In genomic region chr12:50533971-50534370, GRCh38 we compare ENCODE assay signal across 19 cellular contexts. TPM values are rescaled to one million over a fixed set of nuclear protein-coding genes. Genes with fewer than 3 reads are reported as not detected.
A peak's percentile ranks its signal among the peaks of the same experiment; 100 is the strongest.
DNase-seq lines count a peak whose midpoint lies in the region; ATAC-seq, FAIRE-seq and TF ChIP-seq lines count a peak whose summit lies in the region.
"Had no signal": no experiment of that assay in that cellular context is flagged by ENCODE, and none has a peak within 500 bp of the region (broad histone marks: within the 10 kb centered on the region; RNA-seq: fewer than 3 reads in every experiment).

No MANE protein-coding gene starts in this region.

- DNase-seq in CD4-positive, alpha-beta T cell = no peak
- DNase-seq in M059J (ENCODE audit: low read depth) = peak; percentile 62
- DNase-seq in endothelial cell of umbilical vein (ENCODE audit: low read depth, low spot score) = no peak
- DNase-seq in smooth muscle cell (lab: John Stamatoyannopoulos, UW; ENCODE audit: unreplicated experiment) = no peak
- no peak for DNase-seq in COLO668 (lab: John Stamatoyannopoulos, UW; ENCODE audit: unreplicated experiment)
- DNase-seq in right atrium auricular region (ENCODE audit: low spot score) = no peak
- DNase-seq: activated CD4-positive, alpha-beta T cell treated with anti-CD3 and anti-CD28 coated beads for 4 hours; activated naive CD8-positive, alpha-beta T cell treated with anti-CD3 and anti-CD28 coated beads, Interleukin-2, amount 10 ng/mL, durations not matched to agents 7 days and 5 days; caudate nucleus; NCI-H1105; NCI-H2171 treated with DMSO at 0.1 percent for 48 hours; NK-92 treated with Interleukin-12 subunit alpha and Interleukin-12 subunit beta, amount 100 ng/mL, for 24 hours; SHP77; T-helper 17 cell; thyroid gland had no signal

- H3K9me3 ChIP-seq in CD4-positive, alpha-beta T cell (ENCODE audit: control insufficient read depth, low read length) = no peaks in the 10 kb centered on the region
- no peaks in the 10 kb centered on the region for H3K9me3 ChIP-seq in endothelial cell of umbilical vein (replicated peaks; ENCODE audit: control insufficient read depth, insufficient read depth, low read length)
- H3K9me3 ChIP-seq in smooth muscle cell (replicated peaks; ENCODE audit: low read depth) = no peaks in the 10 kb centered on the region
- H3K9me3 ChIP-seq in right atrium auricular region = no peaks in the 10 kb centered on the region
- H3K9me3 ChIP-seq: gastroesophageal sphincter, thyroid gland had no signal

- H3K4me1 Mint-ChIP-seq in CD4-positive, alpha-beta T cell (ENCODE audit: low read depth) = peaks cover 33% of the 10 kb centered on the region

- H3K36me3 Mint-ChIP-seq in CD4-positive, alpha-beta T cell (ENCODE audit: low read depth) = peaks cover 28% of the 10 kb centered on the region

- CTCF ChIA-PET in CD4-positive, alpha-beta T cell (lab: Charles Lee) = interaction anchor here (1.3 kb wide), 1 partner anchor 29 kb away, joined by 3 read pairs; the partner anchor contains the start of gene DIP2B
- CTCF ChIA-PET in endothelial cell of umbilical vein (lab: Charles Lee) = interaction anchor here (0.8 to 1.2 kb wide), 2 partner anchors 42 to 104 kb away, joined by 3 read pairs; no protein-coding TSS in a partner anchor

- TF ChIP-seq POLR2A in endothelial cell of umbilical vein (IDR thresholded peaks at IDR 0.05; ENCODE audit: low read depth, low read length) = no peak

- peak; percentile 71 for FAIRE-seq in endothelial cell of umbilical vein (lab: Jason Lieb, UNC)

- H3F3A ChIP-seq in smooth muscle cell (ENCODE audit: low read depth) = peaks cover 23% of the 10 kb centered on the region

- H3K36me3 ChIP-seq in endothelial cell of umbilical vein (ENCODE audit: control insufficient read depth in 2 of 2, extremely low read depth in 1 of 2, insufficient read depth in 2 of 2, low read length in 2 of 2) (no peaks in the 10 kb centered on the region), smooth muscle cell (ENCODE audit: low read depth) (no peaks in the 10 kb centered on the region), right atrium auricular region (no peaks in the 10 kb centered on the region)
- H3K36me3 ChIP-seq: gastroesophageal sphincter, neural progenitor cell, thyroid gland had no signal

- H3K27ac ChIP-seq in CD4-positive, alpha-beta T cell (ENCODE audit: low read depth, low read length) = peak overlapping the region; percentile 74
- H3K27ac ChIP-seq in endothelial cell of umbilical vein (ENCODE audit: insufficient read depth, low read depth, low read length) (no peak overlapping the region), smooth muscle cell (ENCODE audit: low read depth) (peak overlapping the region; percentile 96), right atrium auricular region (no peak overlapping the region)
- H3K27ac ChIP-seq: neural progenitor cell had no signal

- H2AFZ ChIP-seq in endothelial cell of umbilical vein (ENCODE audit: low read depth, low read length) (no peak overlapping the region), smooth muscle cell (ENCODE audit: low read depth) (no peak overlapping the region)
- H2AFZ ChIP-seq: neural progenitor cell had no signal

- H3K4me3 ChIP-seq in endothelial cell of umbilical vein (replicated peaks in 1 of 3; ENCODE audit: insufficient read depth in 1 of 3, low read depth in 1 of 3, low read length in 3 of 3) (no peak overlapping the region), smooth muscle cell (no peak overlapping the region), right atrium auricular region (no peak overlapping the region)
- H3K4me3 ChIP-seq: gastroesophageal sphincter, neural progenitor cell, thyroid gland had no signal

- no TSS peak for BruUV-seq in endothelial cell of umbilical vein (replicated peaks; lab: Mats Ljungman, UMichigan)

- H4K20me1 ChIP-seq in endothelial cell of umbilical vein (replicated peaks; ENCODE audit: control insufficient read depth, extremely low read depth, insufficient read depth, low read length) = no peaks in the 10 kb centered on the region
- H4K20me1 ChIP-seq in smooth muscle cell (ENCODE audit: low read depth) = peaks cover 9% of the 10 kb centered on the region

- intact Hi-C loops in CD4-positive, alpha-beta T cell (cut with DNase I, micrococcal nuclease) = loop anchor here in 1 of 2 experiments (2.0 kb wide), 1 partner anchor 17 kb away; no protein-coding TSS in a partner anchor
- intact Hi-C loops in endothelial cell of umbilical vein (cut with micrococcal nuclease) = no loop called here

- no peaks in the 10 kb centered on the region for H3K27me3 ChIP-seq in CD4-positive, alpha-beta T cell (ENCODE audit: control insufficient read depth, insufficient read depth, low read length)
- H3K27me3 ChIP-seq in endothelial cell of umbilical vein (ENCODE audit: control insufficient read depth in 2 of 2, insufficient read depth in 2 of 2, low read length in 2 of 2) = no peaks in the 10 kb centered on the region
- H3K27me3 ChIP-seq in smooth muscle cell (ENCODE audit: low read depth) = no peaks in the 10 kb centered on the region
- H3K27me3 ChIP-seq in right atrium auricular region = no peaks in the 10 kb centered on the region
- H3K27me3 ChIP-seq: gastroesophageal sphincter, neural progenitor cell, thyroid gland had no signal

- H3K4me3 Mint-ChIP-seq in CD4-positive, alpha-beta T cell = no peak overlapping the region
- H3K4me3 Mint-ChIP-seq: activated naive CD8-positive, alpha-beta T cell treated with anti-CD3 and anti-CD28 coated beads, Interleukin-2, amount 10 ng/mL, durations not matched to agents 7 days and 5 days; endodermal cell; neural progenitor cell; T-helper 17 cell had no signal

- no peaks in the 10 kb centered on the region for H3K9me1 ChIP-seq in endothelial cell of umbilical vein (replicated peaks; ENCODE audit: control insufficient read depth, extremely low read depth, insufficient read depth, low read length)

- H3K4me1 ChIP-seq in endothelial cell of umbilical vein (ENCODE audit: control insufficient read depth, extremely low read depth, insufficient read depth, low read length) (peaks cover 22% of the 10 kb centered on the region), smooth muscle cell (ENCODE audit: low read depth) (peaks cover 28% of the 10 kb centered on the region), right atrium auricular region (peaks cover 0 to 15% of the 10 kb centered on the region in 2 donors)

- no peak for ATAC-seq in CD4-positive, alpha-beta T cell (ENCODE audit: poor library complexity)
- no peak for ATAC-seq in HG03342 (IDR thresholded peaks at IDR 0.05; ENCODE audit: unreplicated experiment)
- ATAC-seq: gastroesophageal sphincter, T-helper 17 cell had no signal

- H3K79me2 ChIP-seq in endothelial cell of umbilical vein (ENCODE audit: control insufficient read depth, insufficient read depth, low read length) (peaks cover 36% of the 10 kb centered on the region), smooth muscle cell (ENCODE audit: low read depth) (peaks cover 54% of the 10 kb centered on the region)

- POLR2A ChIA-PET in CD4-positive, alpha-beta T cell (lab: Charles Lee) = no interaction called here
- POLR2A ChIA-PET in endothelial cell of umbilical vein (lab: Charles Lee) = no interaction called here

- H3K9ac ChIP-seq in endothelial cell of umbilical vein (replicated peaks; ENCODE audit: extremely low read depth, insufficient read depth, low read length) = no peak overlapping the region
- H3K9ac ChIP-seq in smooth muscle cell (ENCODE audit: low read depth) = no peak overlapping the region
- H3K9ac ChIP-seq: neural progenitor cell had no signal

- H3K27me3 Mint-ChIP-seq in CD4-positive, alpha-beta T cell = no peaks in the 10 kb centered on the region
- H3K27me3 Mint-ChIP-seq: activated naive CD8-positive, alpha-beta T cell treated with anti-CD3 and anti-CD28 coated beads, Interleukin-2, amount 10 ng/mL, durations not matched to agents 7 days and 5 days; T-helper 17 cell had no signal

- TF ChIP-seq CTCF in CD4-positive, alpha-beta T cell (IDR thresholded peaks at IDR 0.05) = no peak
- TF ChIP-seq CTCF in endothelial cell of umbilical vein (IDR thresholded peaks at IDR 0.05; ENCODE audit: extremely low read depth in 1 of 2, insufficient read depth in 1 of 2, low read depth in 1 of 2, low read length in 2 of 2) = no peak
- no peak for TF ChIP-seq CTCF in smooth muscle cell (IDR thresholded peaks at IDR 0.05; ENCODE audit: borderline replicate concordance, insufficient read depth, poor library complexity, severe bottlenecking)
- TF ChIP-seq CTCF in right atrium auricular region (IDR thresholded peaks at IDR 0.05) = no peak

- dilution Hi-C loops in endothelial cell of umbilical vein (cut with MboI; ENCODE audit: extremely low pct_ligation_motif_present, low sequenced_read_pairs) = no loop called here

- H3K9me3 Mint-ChIP-seq in CD4-positive, alpha-beta T cell = no peaks in the 10 kb centered on the region
- H3K9me3 Mint-ChIP-seq: activated naive CD8-positive, alpha-beta T cell treated with anti-CD3 and anti-CD28 coated beads, Interleukin-2, amount 10 ng/mL, durations not matched to agents 7 days and 5 days; endodermal cell; neural progenitor cell had no signal

- no peak overlapping the region for H3K27ac Mint-ChIP-seq in CD4-positive, alpha-beta T cell
- H3K27ac Mint-ChIP-seq: endodermal cell, neural progenitor cell, T-helper 17 cell had no signal

- H3K4me2 ChIP-seq in endothelial cell of umbilical vein (ENCODE audit: insufficient read depth, low read length) = no peak overlapping the region
- H3K4me2 ChIP-seq in smooth muscle cell = no peak overlapping the region
- H3K4me2 ChIP-seq: neural progenitor cell had no signal

TF ChIP-seq in endothelial cell of umbilical vein, 7 proteins besides CTCF, POLR2A, EP300 and RAD21 (continues in another document):
- TF ChIP-seq POLR2AphosphoS5 (IDR thresholded peaks at IDR 0.05; ENCODE audit: insufficient read depth, low read depth, low read length) (no peak), GATA2 (IDR thresholded peaks at IDR 0.05; ENCODE audit: insufficient read depth, insufficient read length, low read depth, low read length) (no peak), MAX (IDR thresholded peaks at IDR 0.05; ENCODE audit: insufficient read depth, insufficient read length) (no peak)

RNA-seq across cellular contexts. Expression of gene DIP2B, which starts 29.2 kb away (rescaled TPM):
- total RNA-seq in CD4-positive, alpha-beta T cell = 10 to 100 TPM; 29.5 to 30.0 TPM
- 12.3 and 22.0 TPM in 2 replicates for total RNA-seq in M059J (2014; rRNA removed; shearing (Covaris generic))
- total RNA-seq in endothelial cell of umbilical vein (27.7 and 28.0 TPM in 2 replicates), smooth muscle cell (35.2 and 36.6 TPM in 2 replicates), right atrium auricular region (10 to 100 TPM; 11.6 to 15.2 TPM)
- polyA plus RNA-seq in endothelial cell of umbilical vein (11.2 and 14.5 TPM in 2 replicates), smooth muscle cell (5.8 and 14.4 TPM in 2 replicates)
- polyA plus RNA-seq in endothelial cell of umbilical vein (2011; cell fraction: cytosol; rRNA removed) = 11.5 and 11.6 TPM in 2 replicates
- polyA plus RNA-seq in endothelial cell of umbilical vein (2011; cell fraction: nucleus; rRNA removed) = 25.7 and 28.2 TPM in 2 replicates
- polyA plus RNA-seq in endothelial cell of umbilical vein (2012) = 21.3 and 22.1 TPM in 2 replicates
- 75.7 and 78.9 TPM in 2 replicates for polyA minus RNA-seq in endothelial cell of umbilical vein
- 24.3 TPM for polyA minus RNA-seq in endothelial cell of umbilical vein (2011; cell fraction: cytosol; rRNA and poly(A)+ RNA removed)
- 33.4 and 47.8 TPM in 2 replicates for polyA minus RNA-seq in endothelial cell of umbilical vein (2011; cell fraction: nucleus; rRNA and poly(A)+ RNA removed)

Comparison
In these comparisons a context has a peak if more than half of its experiments do, and no peak if none do; other contexts are left out.
1. H3K27ac ChIP-seq: peak in CD4-positive, alpha-beta T cell (single experiment) and smooth muscle cell (single experiment); none in endothelial cell of umbilical vein (single experiment) and right atrium auricular region (0 of 2).